ENCODE assay signal across 29 cellular contexts in genomic region chr19:18770663-18771327, GRCh38. TPM values are rescaled to one million over a fixed set of nuclear protein-coding genes. Genes with fewer than 3 reads are reported as not detected.
"Had no signal": no experiment of that assay in that cellular context is flagged by ENCODE, and none has a peak within 500 bp of the region (broad histone marks: within the 10 kb centered on the region; RNA-seq: fewer than 3 reads in every experiment).

No MANE protein-coding gene starts in this region.

- H3K9me3 ChIP-seq: psoas muscle, stomach, thyroid gland, upper lobe of right lung had no signal

- H3K36me3 Mint-ChIP-seq: activated CD4-positive, alpha-beta memory T cell treated with anti-CD3 and anti-CD28 coated beads for 36 hours; activated naive CD4-positive, alpha-beta T cell treated with anti-CD3 and anti-CD28 coated beads, Interleukin-2, amount 50 U/mL, for 72 hours; naive B cell had no signal

- ATAC-seq: esophagus mucosa; psoas muscle; stimulated activated naive B cell treated with anti-CD40 and anti-IgM and Interleukin-4, amounts not matched to agents 10 μg/mL and 1 μg/mL and 100 μg/mL, for 72 hours; upper lobe of right lung had no signal

- H3K27me3 ChIP-seq: dorsolateral prefrontal cortex, stomach, thyroid gland, upper lobe of right lung had no signal

- DNase-seq: activated CD4-positive, alpha-beta T cell treated with anti-CD3 and anti-CD28 coated beads, Interleukin-2, amount 10 ng/mL, durations not matched to agents 24 days and 14 days; activated CD4-positive, CD25-positive, alpha-beta regulatory T cell treated with anti-CD3 and anti-CD28 coated beads, Interleukin-2, amount 50 U/mL, for 72 hours; activated CD8-positive, alpha-beta memory T cell treated with anti-CD3 and anti-CD28 coated beads, Interleukin-2, amount 50 U/mL, for 4 hours; activated T-cell treated with anti-CD3 and anti-CD28 coated beads, Interleukin-2, amount 50 U/mL, for 1 hour; effector memory CD4-positive, alpha-beta T cell; hypothalamus; immature natural killer cell; naive B cell; psoas muscle; stimulated activated CD4-positive, alpha-beta T cell treated with anti-CD3 and anti-CD28 coated beads, Interleukin-1b, Interleukin-23, amount 100 ng/mL, for 48 hours; stimulated activated CD4-positive, alpha-beta T cell treated with anti-CD3 and anti-CD28 coated beads, Interleukin-4, amount 100 ng/mL, for 4 hours; stimulated activated CD8-positive, alpha-beta memory T cell treated with anti-CD3 and anti-CD28 coated beads, Interleukin-4, amount 100 ng/mL, for 48 hours; stimulated activated naive B cell treated with anti-CD40 and anti-IgM and Interleukin-4, amounts not matched to agents 10 μg/mL and 1 μg/mL and 100 μg/mL, for 72 hours; stomach; T-helper 9 cell; thyroid gland; upper lobe of right lung had no signal

- H3K27me3 Mint-ChIP-seq: activated CD4-positive, alpha-beta memory T cell treated with anti-CD3 and anti-CD28 coated beads for 36 hours; activated CD4-positive, alpha-beta T cell treated with anti-CD3 and anti-CD28 coated beads, Interleukin-2, amount 10 ng/mL, durations not matched to agents 24 days and 14 days; naive B cell; stimulated activated naive B cell treated with anti-CD40 and anti-IgM and Interleukin-4, amounts not matched to agents 10 μg/mL and 1 μg/mL and 100 μg/mL, for 72 hours had no signal

- H3K36me3 ChIP-seq: thyroid gland, upper lobe of right lung had no signal

- H3K4me1 ChIP-seq: psoas muscle, thyroid gland, upper lobe of right lung had no signal

- H3K27ac Mint-ChIP-seq: activated CD4-positive, alpha-beta memory T cell treated with anti-CD3 and anti-CD28 coated beads for 36 hours; activated CD4-positive, alpha-beta T cell treated with anti-CD3 and anti-CD28 coated beads, Interleukin-2, amount 10 ng/mL, durations not matched to agents 24 days and 14 days; activated naive CD4-positive, alpha-beta T cell treated with anti-CD3 and anti-CD28 coated beads, Interleukin-2, amount 50 U/mL, for 72 hours; mesothelial cell of epicardium; stimulated activated naive B cell treated with anti-CD40 and anti-IgM and Interleukin-4, amounts not matched to agents 10 μg/mL and 1 μg/mL and 100 μg/mL, for 72 hours; T-helper 1 cell treated with Interleukin-12 subunit alpha and Interleukin-12 subunit beta and Interleukin-4 antibody, amounts not matched to agents 30 μg/mL and 1 μg/mL, for 36 hours had no signal

- H3K4me1 Mint-ChIP-seq: activated CD4-positive, alpha-beta T cell treated with anti-CD3 and anti-CD28 coated beads, Interleukin-2, amount 10 ng/mL, durations not matched to agents 24 days and 14 days; immature natural killer cell; mesothelial cell of epicardium had no signal

- H3K9me3 Mint-ChIP-seq: activated CD4-positive, alpha-beta memory T cell treated with anti-CD3 and anti-CD28 coated beads for 36 hours; activated CD4-positive, alpha-beta T cell treated with anti-CD3 and anti-CD28 coated beads, Interleukin-2, amount 10 ng/mL, durations not matched to agents 24 days and 14 days; activated naive CD4-positive, alpha-beta T cell treated with anti-CD3 and anti-CD28 coated beads, Interleukin-2, amount 50 U/mL, for 72 hours; immature natural killer cell; mesothelial cell of epicardium; naive B cell; stimulated activated naive B cell treated with anti-CD40 and anti-IgM and Interleukin-4, amounts not matched to agents 10 μg/mL and 1 μg/mL and 100 μg/mL, for 72 hours; T-helper 1 cell treated with Interleukin-12 subunit alpha and Interleukin-12 subunit beta and Interleukin-4 antibody, amounts not matched to agents 30 μg/mL and 1 μg/mL, for 36 hours had no signal

- H3K27ac ChIP-seq: coronary artery, parathyroid adenoma, psoas muscle, thyroid gland, upper lobe of right lung had no signal

- H3K4me3 Mint-ChIP-seq: activated CD4-positive, alpha-beta memory T cell treated with anti-CD3 and anti-CD28 coated beads for 36 hours; activated CD4-positive, alpha-beta T cell treated with anti-CD3 and anti-CD28 coated beads, Interleukin-2, amount 10 ng/mL, durations not matched to agents 24 days and 14 days; immature natural killer cell; mesothelial cell of epicardium; stimulated activated naive B cell treated with anti-CD40 and anti-IgM and Interleukin-4, amounts not matched to agents 10 μg/mL and 1 μg/mL and 100 μg/mL, for 72 hours; T-helper 1 cell treated with Interleukin-12 subunit alpha and Interleukin-12 subunit beta and Interleukin-4 antibody, amounts not matched to agents 30 μg/mL and 1 μg/mL, for 36 hours had no signal

- H3K4me3 ChIP-seq: coronary artery, dorsolateral prefrontal cortex, psoas muscle, smooth muscle cell, stomach, thyroid gland, upper lobe of right lung had no signal

- FAIRE-seq: kidney had no signal

RNA-seq across cellular contexts. Expression of gene COMP, which starts 20.3 kb away (rescaled TPM):
- total RNA-seq: activated CD4-positive, alpha-beta memory T cell treated with anti-CD3 and anti-CD28 coated beads for 36 hours; activated CD4-positive, alpha-beta T cell treated with anti-CD3 and anti-CD28 coated beads, Interleukin-2, amount 10 ng/mL, durations not matched to agents 24 days and 14 days; activated CD8-positive, alpha-beta memory T cell treated with anti-CD3 and anti-CD28 coated beads for 36 hours; activated naive CD4-positive, alpha-beta T cell treated with anti-CD3 and anti-CD28 coated beads, Interleukin-2, amount 50 U/mL, for 72 hours had no signal
- polyA plus RNA-seq: immature natural killer cell, neural cell had no signal
